ENCODE assay signal across 25 cellular contexts in the genomic region with DNA sequence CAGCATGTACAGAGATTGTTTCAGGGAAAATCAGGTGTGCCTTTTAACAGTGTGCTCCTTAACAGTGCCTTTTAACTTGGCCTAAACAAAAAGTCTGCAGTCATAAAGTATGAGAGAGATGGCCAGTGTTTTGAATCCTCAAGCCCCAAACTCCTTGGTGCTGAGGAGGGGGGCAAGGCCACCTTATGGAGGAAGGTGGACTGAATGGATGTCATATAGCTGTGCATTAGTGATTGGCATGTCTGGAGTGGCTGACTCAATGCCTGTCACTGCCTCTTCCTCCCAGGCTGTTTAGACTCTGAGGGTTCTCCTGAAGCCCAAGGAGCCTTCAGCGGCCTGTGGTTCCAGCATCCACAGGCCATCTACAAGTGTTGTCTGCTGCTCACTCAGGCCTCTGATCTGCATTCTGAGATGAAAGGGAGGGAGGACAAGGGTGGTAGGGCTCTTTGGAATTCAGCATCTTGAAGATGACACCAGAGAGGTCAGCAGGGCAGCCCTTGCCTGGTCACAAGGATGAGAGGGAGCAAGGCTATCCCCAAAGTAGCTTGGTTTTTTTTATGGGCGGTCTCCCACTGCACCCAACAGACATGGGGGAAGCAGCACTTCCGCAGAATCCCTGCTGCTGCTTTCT. TPM values are rescaled to one million over a fixed set of nuclear protein-coding genes. Genes with fewer than 3 reads are reported as not detected.
DNase-seq lines count a peak whose midpoint lies in the region; ATAC-seq, FAIRE-seq and TF ChIP-seq lines count a peak whose summit lies in the region.
"Had no signal": no experiment of that assay in that cellular context is flagged by ENCODE, and none has a peak within 500 bp of the region (broad histone marks: within the 10 kb centered on the region; RNA-seq: fewer than 3 reads in every experiment).

No MANE protein-coding gene starts in this region.

- H2AK5ac ChIP-seq in mesendoderm (ENCODE audit: low read length): no peak overlapping the region

- no peak overlapping the region for H4K8ac ChIP-seq in mesendoderm (ENCODE audit: low read depth, low read length)

- no peak for TF ChIP-seq CTCF in CD4-positive, alpha-beta T cell (IDR thresholded peaks at IDR 0.05)
- TF ChIP-seq CTCF in brain (conservative IDR thresholded peaks at IDR 0.05): no peak
- no peak for TF ChIP-seq CTCF in pancreas (IDR thresholded peaks at IDR 0.05)

- no peaks in the 10 kb centered on the region for H3K36me3 ChIP-seq in H7 (replicated peaks; ENCODE audit: control insufficient read depth, insufficient read depth, low read length)
- no peaks in the 10 kb centered on the region for H3K36me3 ChIP-seq in mesendoderm (ENCODE audit: control insufficient read depth, insufficient read depth, low read length)
- no peaks in the 10 kb centered on the region for H3K36me3 ChIP-seq in pancreas
- H3K36me3 ChIP-seq: breast epithelium, left lung, SJSA1 had no signal

- intact Hi-C loops in CD4-positive, alpha-beta T cell (cut with DNase I, micrococcal nuclease): no loop called here
- intact Hi-C loops in pancreas (cut with DNase I): loop anchor here in 1 of 3 donors (10.0 kb wide), 1 partner anchor 376 kb away; no protein-coding TSS in a partner anchor

- no peak overlapping the region for H3K4ac ChIP-seq in mesendoderm (ENCODE audit: low read depth, low read length)

- H3K36me3 Mint-ChIP-seq in CD4-positive, alpha-beta T cell (ENCODE audit: low read depth): no peaks in the 10 kb centered on the region
- no peaks in the 10 kb centered on the region for H3K36me3 Mint-ChIP-seq in brain
- H3K36me3 Mint-ChIP-seq: CD4-positive, CD25-positive, alpha-beta regulatory T cell had no signal

- POLR2A ChIA-PET in CD4-positive, alpha-beta T cell (lab: Charles Lee): no interaction called here

- ATAC-seq in CD4-positive, alpha-beta T cell (ENCODE audit: poor library complexity): no peak
- ATAC-seq in HG03175 (IDR thresholded peaks at IDR 0.05; ENCODE audit: unreplicated experiment) (no peak), pancreas (no peak)
- ATAC-seq: activated CD8-positive, alpha-beta T cell treated with anti-CD3 and anti-CD28 coated beads for 36 hours; left lung; stimulated activated effector memory CD8-positive, alpha-beta T cell treated with anti-CD3 and anti-CD28 coated beads, Interleukin-12 subunit alpha, Interleukin-12 subunit beta, amount 100 ng/mL, for 72 hours had no signal

- no peak for DNase-seq in CD4-positive, alpha-beta T cell
- DNase-seq in H7 (peak; percentile 61), mesendoderm (peak; percentile 59), AG08395 (ENCODE audit: low spot score) (no peak), KBM-7 (no peak), pancreas (no peak)
- DNase-seq: activated B cell treated with CpG ODN at 0.5 μM for 24 hours; activated CD8-positive, alpha-beta T cell treated with anti-CD3 and anti-CD28 coated beads for 36 hours; CD4-positive, CD25-positive, alpha-beta regulatory T cell; GM23248; left lung; midbrain; NCI-H1694; NCI-H2227 treated with DMSO at 0.1 percent for 48 hours; nucleus accumbens; testis had no signal

- H3K79me1 ChIP-seq in mesendoderm (ENCODE audit: low read length): no peaks in the 10 kb centered on the region

- H2BK5ac ChIP-seq in mesendoderm (ENCODE audit: low read length): no peak overlapping the region

- no peak overlapping the region for H4K5ac ChIP-seq in mesendoderm (ENCODE audit: low read length)

- no CpG with 5 or more reads among the region's 3 CpGs for WGBS in mesendoderm (ENCODE audit: extremely low coverage, insufficient coverage, low lambda C conversion rate)
- WGBS in pancreas, 2 donors: 94 to 95% methylated on average over 3 of the region's 3 CpGs

- peaks cover 86% of the 10 kb centered on the region for H3K27me3 Mint-ChIP-seq in CD4-positive, alpha-beta T cell
- peaks cover 97% of the 10 kb centered on the region for H3K27me3 Mint-ChIP-seq in brain

- H3K56ac ChIP-seq in mesendoderm (ENCODE audit: low read length): no peak overlapping the region

- no peak for FAIRE-seq in pancreas (lab: Jason Lieb, UNC)

- H3K4me3 Mint-ChIP-seq in CD4-positive, alpha-beta T cell: peak overlapping the region; percentile 16
- H3K4me3 Mint-ChIP-seq in brain: peak overlapping the region in 4 of 5 experiments; percentile 9 to 82 (median 66)
- H3K4me3 Mint-ChIP-seq: dendritic cell treated with granulocyte-macrophage colony-stimulating factor and Interleukin-4, amounts not matched to agents 40 ng/mL and 50 ng/mL, for 4 days had no signal

- no peak overlapping the region for H3K18ac ChIP-seq in mesendoderm (ENCODE audit: low read length)

- no peak overlapping the region for H3K9ac ChIP-seq in mesendoderm (ENCODE audit: low read length)
- H3K9ac ChIP-seq: GM23248 had no signal

- no peak overlapping the region for H3K23ac ChIP-seq in mesendoderm (ENCODE audit: low read length)

- H3K4me1 ChIP-seq in mesendoderm (ENCODE audit: control insufficient read depth, low read depth, low read length): peaks cover 4% of the 10 kb centered on the region
- H3K4me1 ChIP-seq in pancreas: peaks cover 4 to 12% (median 7%) of the 10 kb centered on the region in 3 donors

- H2BK15ac ChIP-seq in mesendoderm (replicated peaks; ENCODE audit: low read depth): no peak overlapping the region

- H3K4me3 ChIP-seq in H7 (ENCODE audit: insufficient read depth, low read depth, low read length) (no peak overlapping the region), mesendoderm (ENCODE audit: low read length) (no peak overlapping the region), pancreas (no peak overlapping the region)
- H3K4me3 ChIP-seq: breast epithelium, GM23248, left lung, SJSA1, testis had no signal

- H3K9me3 ChIP-seq in CD4-positive, alpha-beta T cell (ENCODE audit: control insufficient read depth, low read length): no peaks in the 10 kb centered on the region
- no peaks in the 10 kb centered on the region for H3K9me3 ChIP-seq in pancreas
- H3K9me3 ChIP-seq: breast epithelium, left lung, testis had no signal

- no peak overlapping the region for H3K27ac ChIP-seq in CD4-positive, alpha-beta T cell (ENCODE audit: low read depth, low read length)
- no peak overlapping the region for H3K27ac ChIP-seq in mesendoderm (ENCODE audit: low read depth, low read length)
- H3K27ac ChIP-seq in pancreas: no peak overlapping the region
- H3K27ac ChIP-seq: breast epithelium, epithelial cell of prostate, GM23248, left lung, SJSA1, testis had no signal

- no peak overlapping the region for H3K27ac Mint-ChIP-seq in CD4-positive, alpha-beta T cell
- H3K27ac Mint-ChIP-seq in brain: peak overlapping the region in 1 of 5 experiments; percentile 56
- H3K27ac Mint-ChIP-seq: activated B cell treated with CpG ODN at 0.5 μM for 24 hours; activated CD8-positive, alpha-beta T cell treated with anti-CD3 and anti-CD28 coated beads for 36 hours; CD4-positive, CD25-positive, alpha-beta regulatory T cell; dendritic cell treated with granulocyte-macrophage colony-stimulating factor and Interleukin-4, amounts not matched to agents 40 ng/mL and 50 ng/mL, for 4 days; stimulated activated effector memory CD8-positive, alpha-beta T cell treated with anti-CD3 and anti-CD28 coated beads, Interleukin-12 subunit alpha, Interleukin-12 subunit beta, amount 100 ng/mL, for 72 hours had no signal

- peaks cover 49% of the 10 kb centered on the region for H3K4me1 Mint-ChIP-seq in CD4-positive, alpha-beta T cell (ENCODE audit: low read depth)
- peaks cover 42% of the 10 kb centered on the region for H3K4me1 Mint-ChIP-seq in brain

- no peaks in the 10 kb centered on the region for H3K9me3 Mint-ChIP-seq in CD4-positive, alpha-beta T cell
- peaks cover 0 to 3% (median 0%) of the 10 kb centered on the region in 5 experiments for H3K9me3 Mint-ChIP-seq in brain
- H3K9me3 Mint-ChIP-seq: activated B cell treated with CpG ODN at 0.5 μM for 24 hours; activated CD8-positive, alpha-beta T cell treated with anti-CD3 and anti-CD28 coated beads for 36 hours; dendritic cell treated with granulocyte-macrophage colony-stimulating factor and Interleukin-4, amounts not matched to agents 40 ng/mL and 50 ng/mL, for 4 days; stimulated activated effector memory CD8-positive, alpha-beta T cell treated with anti-CD3 and anti-CD28 coated beads, Interleukin-12 subunit alpha, Interleukin-12 subunit beta, amount 100 ng/mL, for 72 hours had no signal

- H3K4me2 ChIP-seq in mesendoderm (ENCODE audit: low read length): no peak overlapping the region

- in situ Hi-C loops in KBM-7 (cut with MboI; ENCODE audit: low pct_unique_long_range_greater_than_20kb, low sequenced_read_pairs): loop anchor here (25.0 kb wide), 1 partner anchor 486 kb away; no protein-coding TSS in a partner anchor

- H3K79me2 ChIP-seq in mesendoderm (ENCODE audit: control insufficient read depth, insufficient read depth, low read length): no peaks in the 10 kb centered on the region

- H2BK120ac ChIP-seq in mesendoderm (ENCODE audit: low read depth, low read length): no peak overlapping the region

- CTCF ChIA-PET in CD4-positive, alpha-beta T cell (lab: Charles Lee): interaction anchor here (0.7 to 3.2 kb wide), 2 partner anchors 12 to 25 kb away, joined by 3 to 18 read pairs; no protein-coding TSS in a partner anchor

- peaks cover 77% of the 10 kb centered on the region for H3K27me3 ChIP-seq in CD4-positive, alpha-beta T cell (ENCODE audit: control insufficient read depth, insufficient read depth, low read length)
- H3K27me3 ChIP-seq in H7 (ENCODE audit: control insufficient read depth, insufficient read depth, low read length) (peaks cover 85% of the 10 kb centered on the region), mesendoderm (ENCODE audit: insufficient read depth, low read length, poor library complexity) (peaks cover 37% of the 10 kb centered on the region), pancreas (peaks cover 0 to 39% (median 4%) of the 10 kb centered on the region in 4 donors)
- H3K27me3 ChIP-seq: testis had no signal

RNA-seq across cellular contexts. Expression of a gene that starts 1.5 kb away (rescaled TPM):
- not detected for total RNA-seq in CD4-positive, alpha-beta T cell
- total RNA-seq in H7 (2014; rRNA removed; shearing (Covaris generic)): 3.9 and 5.5 TPM in 2 replicates
- polyA plus RNA-seq in brain (ENCODE audit: insufficient read depth, low read depth, low replicate concordance): not detected
- polyA plus RNA-seq in mesendoderm (2013, experiment 1 of 2): 0.74 TPM
- polyA plus RNA-seq in mesendoderm (2013, experiment 2 of 2): 0.88 TPM
- under 1 TPM in 2 of 6 donors, not detected in 4; 0.09 to 0.22 TPM for total RNA-seq in pancreas
- not detected for polyA plus RNA-seq in pancreas
- total RNA-seq: activated B cell treated with CpG ODN at 0.5 μM for 24 hours; activated CD8-positive, alpha-beta T cell treated with anti-CD3 and anti-CD28 coated beads for 36 hours; CD4-positive, CD25-positive, alpha-beta regulatory T cell; left lung; SJSA1; T-helper 2 cell treated with Interferon-gamma antibody and Interleukin-4, amounts not matched to agents 100 ng/mL and 5 ng/mL, for 36 hours had no signal
- polyA plus RNA-seq: CD4-positive, CD25-positive, alpha-beta regulatory T cell had no signal

RNA-seq across cellular contexts. Expression of a gene that starts 1.5 kb away (rescaled TPM):
- not detected for total RNA-seq in CD4-positive, alpha-beta T cell
- 1.6 and 2.2 TPM in 2 replicates for total RNA-seq in H7 (2014; rRNA removed; shearing (Covaris generic))
- not detected for polyA plus RNA-seq in brain (ENCODE audit: insufficient read depth, low read depth, low replicate concordance)
- 0.65 TPM for polyA plus RNA-seq in mesendoderm (2013, experiment 1 of 2)
- polyA plus RNA-seq in mesendoderm (2013, experiment 2 of 2): 0.60 TPM
- under 1 TPM; 0.04 to 0.28 (median 0.11) TPM for total RNA-seq in pancreas
- polyA plus RNA-seq in pancreas: under 1 TPM; 0.02 to 0.04 TPM
- total RNA-seq: activated B cell treated with CpG ODN at 0.5 μM for 24 hours; activated CD8-positive, alpha-beta T cell treated with anti-CD3 and anti-CD28 coated beads for 36 hours; CD4-positive, CD25-positive, alpha-beta regulatory T cell; left lung; SJSA1; T-helper 2 cell treated with Interferon-gamma antibody and Interleukin-4, amounts not matched to agents 100 ng/mL and 5 ng/mL, for 36 hours had no signal
- polyA plus RNA-seq: CD4-positive, CD25-positive, alpha-beta regulatory T cell had no signal

RNA-seq across cellular contexts. Expression of a gene that starts 57.6 kb away (rescaled TPM):
- total RNA-seq in CD4-positive, alpha-beta T cell: not detected
- not detected in 2 replicates for total RNA-seq in H7 (2014; rRNA removed; shearing (Covaris generic))
- polyA plus RNA-seq in brain (ENCODE audit: insufficient read depth, low read depth, low replicate concordance): not detected
- polyA plus RNA-seq in mesendoderm (2013, experiment 1 of 2): not detected
- not detected for polyA plus RNA-seq in mesendoderm (2013, experiment 2 of 2)
- total RNA-seq in pancreas: not detected
- polyA plus RNA-seq in pancreas: not detected
- total RNA-seq: activated B cell treated with CpG ODN at 0.5 μM for 24 hours; activated CD8-positive, alpha-beta T cell treated with anti-CD3 and anti-CD28 coated beads for 36 hours; breast epithelium; CD4-positive, CD25-positive, alpha-beta regulatory T cell; GM23248; left lung; M059J; SJSA1; T-helper 2 cell treated with Interferon-gamma antibody and Interleukin-4, amounts not matched to agents 100 ng/mL and 5 ng/mL, for 36 hours had no signal
- polyA plus RNA-seq: CD4-positive, CD25-positive, alpha-beta regulatory T cell; GM23248 had no signal

Comparison
In these comparisons a context has a peak if more than half of its experiments do, and no peak if none do; other contexts are left out.
1. DNase-seq: peak in H7 (single experiment) and mesendoderm (single experiment); none in CD4-positive, alpha-beta T cell (0 of 10), AG08395 (single experiment), KBM-7 (single experiment) and pancreas (0 of 6).